Comparison of ENCODE assay signal across 9 cellular contexts in genomic region chr5:52922384-52922783, GRCh38.
DNase-seq lines count a peak whose midpoint lies in the region; ATAC-seq and TF ChIP-seq lines count a peak whose summit lies in the region.
"Had no signal": no experiment of that assay in that cellular context is flagged by ENCODE, and none has a peak within 500 bp of the region (broad histone marks: within the 10 kb centered on the region; RNA-seq: fewer than 3 reads in every experiment).

No MANE protein-coding gene starts in this region.

- H3K4me1 ChIP-seq in cardiac muscle cell (ENCODE audit: low read depth) (no peaks in the 10 kb centered on the region), left ventricle myocardium inferior (no peaks in the 10 kb centered on the region), aorta (ENCODE audit: control insufficient read depth in 1 of 2, insufficient read depth in 2 of 2, low read length in 2 of 2) (peaks cover 2% of the 10 kb centered on the region in 2 donors)

- no peak overlapping the region for H3K4me3 ChIP-seq in cardiac muscle cell
- no peak overlapping the region for H3K4me3 ChIP-seq in left ventricle myocardium inferior
- H3K4me3 ChIP-seq in aorta (ENCODE audit: low read length in 2 of 2) = no peak overlapping the region

- H3K27ac ChIP-seq in cardiac muscle cell (no peak overlapping the region), left ventricle myocardium inferior (replicated peaks) (no peak overlapping the region), aorta (ENCODE audit: low read depth in 1 of 2, low read length in 2 of 2) (no peak overlapping the region)

- peak; percentile 64 for ATAC-seq in aorta (ENCODE audit: low FRiP score)

- WGBS in aorta, 2 donors = 23 to 28% methylated on average over 2 of the region's 2 CpGs

- H3K9me3 ChIP-seq in cardiac muscle cell (ENCODE audit: low read depth) = no peaks in the 10 kb centered on the region
- no peaks in the 10 kb centered on the region for H3K9me3 ChIP-seq in left ventricle myocardium inferior (replicated peaks)
- H3K9me3 ChIP-seq in aorta (ENCODE audit: control insufficient read depth, low read length) = no peaks in the 10 kb centered on the region

- TF ChIP-seq CTCF in cardiac muscle cell (IDR thresholded peaks at IDR 0.05; ENCODE audit: low read depth, low read length) (peak; percentile 12), left ventricle myocardium inferior (IDR thresholded peaks at IDR 0.05; ENCODE audit: borderline replicate concordance) (no peak), GM10266 (IDR thresholded peaks at IDR 0.05; ENCODE audit: control insufficient read depth, insufficient read depth, low read depth, missing control alignments) (no peak)

- intact Hi-C loops in left ventricle myocardium inferior (cut with micrococcal nuclease) (no loop called here), aorta (cut with DNase I) (loop anchor here in 1 of 2 donors (10.0 kb wide), 1 partner anchor 258 kb away; no protein-coding TSS in a partner anchor)

- H3K27me3 ChIP-seq in cardiac muscle cell (no peaks in the 10 kb centered on the region), left ventricle myocardium inferior (ENCODE audit: low read depth) (no peaks in the 10 kb centered on the region), aorta (ENCODE audit: control insufficient read depth in 1 of 2, insufficient read depth in 2 of 2, low read length in 1 of 2) (no peaks in the 10 kb centered on the region)

- peak in 1 of 2 donors; percentile 90 for DNase-seq in cardiac muscle cell (ENCODE audit: low read depth in 1 of 2, low spot score in 1 of 2)
- no peak for DNase-seq in left ventricle myocardium inferior
- DNase-seq in SW480 (ENCODE audit: low spot score) = peak; percentile 11
- DNase-seq in iPS-NIHi7 (ENCODE audit: extremely low spot score) = peak; percentile 35
- no peak for DNase-seq in aorta
- DNase-seq in GM10266 (ENCODE audit: extremely low spot score) = no peak
- DNase-seq in activated CD4-positive, alpha-beta T cell treated with anti-CD3 and anti-CD28 coated beads for 4 hours = no peak
- no peak for DNase-seq in cortex of kidney (lab: John Stamatoyannopoulos, UW)
- DNase-seq: activated naive CD8-positive, alpha-beta T cell treated with anti-CD3 and anti-CD28 coated beads for 36 hours had no signal

- H3K36me3 ChIP-seq in cardiac muscle cell = no peaks in the 10 kb centered on the region
- peaks cover 45% of the 10 kb centered on the region for H3K36me3 ChIP-seq in left ventricle myocardium inferior
- H3K36me3 ChIP-seq in aorta (ENCODE audit: control insufficient read depth in 1 of 2, insufficient read depth in 2 of 2, low read length in 1 of 2) = peaks cover 4 to 5% of the 10 kb centered on the region in 2 donors

Comparison
In these comparisons a context has a peak if more than half of its experiments do, and no peak if none do; other contexts are left out.
1. DNase-seq: peak in SW480 (single experiment) and iPS-NIHi7 (single experiment); none in left ventricle myocardium inferior (single experiment), aorta (0 of 2), GM10266 (single experiment), activated CD4-positive, alpha-beta T cell treated with anti-CD3 and anti-CD28 coated beads for 4 hours (0 of 2) and cortex of kidney (single experiment).